12 cellular contexts compared by ENCODE assay signal in genomic region chr19:51002542-51003311, GRCh38. TPM values are rescaled to one million over a fixed set of nuclear protein-coding genes. Genes with fewer than 3 reads are reported as not detected.
A peak's percentile ranks its signal among the peaks of the same experiment; 100 is the strongest.
DNase-seq lines count a peak whose midpoint lies in the region; ATAC-seq and TF ChIP-seq lines count a peak whose summit lies in the region.
"Had no signal": no experiment of that assay in that cellular context is flagged by ENCODE, and none has a peak within 500 bp of the region (broad histone marks: within the 10 kb centered on the region; RNA-seq: fewer than 3 reads in every experiment).

No MANE protein-coding gene starts in this region.

- no peak overlapping the region for H3K4me3 Mint-ChIP-seq in activated naive CD4-positive, alpha-beta T cell treated with anti-CD3 and anti-CD28 coated beads for 36 hours
- no peak overlapping the region for H3K4me3 Mint-ChIP-seq in stimulated activated naive B cell treated with anti-CD40 and anti-IgM and Interleukin-4, amounts not matched to agents 10 μg/mL and 1 μg/mL and 100 μg/mL, for 72 hours

- H3K4me1 ChIP-seq in NT2/D1 (ENCODE audit: insufficient read depth, insufficient read length), result peaks cover 6% of the 10 kb centered on the region
- H3K4me1 ChIP-seq: transverse colon had no signal

- TF ChIP-seq CTCF in fibroblast of mammary gland (conservative IDR thresholded peaks at IDR 0.05; ENCODE audit: control insufficient read depth, insufficient read depth, low read depth, low read length), result no peak

- DNase-seq in activated naive CD4-positive, alpha-beta T cell treated with anti-CD3 and anti-CD28 coated beads for 36 hours, result peak; percentile 42
- no peak for DNase-seq in activated naive CD4-positive, alpha-beta T cell treated with anti-CD3 and anti-CD28 coated beads, Interleukin-2, amount 50 U/mL, for 16 hours
- DNase-seq in NT2/D1 (ENCODE audit: low read depth, low spot score) (peak; percentile 75), fibroblast of mammary gland (ENCODE audit: low read depth) (peak; percentile 47), cerebellum (ENCODE audit: low spot score) (no peak)
- no peak for DNase-seq in stimulated activated naive B cell treated with anti-CD40 and anti-IgM and Interleukin-4, amounts not matched to agents 10 μg/mL and 1 μg/mL and 100 μg/mL, for 72 hours
- DNase-seq: DMS79, NCI-H1694 treated with DMSO at 0.1 percent for 48 hours, transverse colon had no signal

- H3K4me1 Mint-ChIP-seq in activated naive CD4-positive, alpha-beta T cell treated with anti-CD3 and anti-CD28 coated beads for 36 hours (ENCODE audit: low read depth), result no peaks in the 10 kb centered on the region
- H3K4me1 Mint-ChIP-seq in stimulated activated naive B cell treated with anti-CD40 and anti-IgM and Interleukin-4, amounts not matched to agents 10 μg/mL and 1 μg/mL and 100 μg/mL, for 72 hours, result peaks cover 2 to 5% of the 10 kb centered on the region in 2 donors

- H3K9ac ChIP-seq in NT2/D1 (ENCODE audit: insufficient read length, low read depth), result peak overlapping the region; percentile 81

- H3K4me3 ChIP-seq in NT2/D1 (ENCODE audit: insufficient read length, low read depth) (peak overlapping the region; percentile 72), fibroblast of mammary gland (ENCODE audit: control insufficient read depth, low read depth, low read length) (no peak overlapping the region)
- H3K4me3 ChIP-seq: transverse colon had no signal

- no peaks in the 10 kb centered on the region for H3K27me3 ChIP-seq in NT2/D1 (ENCODE audit: insufficient read depth, insufficient read length)

- H3K9me3 Mint-ChIP-seq in activated naive CD4-positive, alpha-beta T cell treated with anti-CD3 and anti-CD28 coated beads for 36 hours, result no peaks in the 10 kb centered on the region
- H3K9me3 Mint-ChIP-seq in stimulated activated naive B cell treated with anti-CD40 and anti-IgM and Interleukin-4, amounts not matched to agents 10 μg/mL and 1 μg/mL and 100 μg/mL, for 72 hours, result peaks cover 0 to 1% of the 10 kb centered on the region in 2 donors

- no peaks in the 10 kb centered on the region for H3K9me3 ChIP-seq in NT2/D1 (ENCODE audit: insufficient read depth, low read length)
- H3K9me3 ChIP-seq: transverse colon had no signal

- H3K27ac Mint-ChIP-seq in activated naive CD4-positive, alpha-beta T cell treated with anti-CD3 and anti-CD28 coated beads for 36 hours, result no peak overlapping the region
- H3K27ac Mint-ChIP-seq in stimulated activated naive B cell treated with anti-CD40 and anti-IgM and Interleukin-4, amounts not matched to agents 10 μg/mL and 1 μg/mL and 100 μg/mL, for 72 hours, result no peak overlapping the region

- H3K36me3 Mint-ChIP-seq in activated naive CD4-positive, alpha-beta T cell treated with anti-CD3 and anti-CD28 coated beads for 36 hours (ENCODE audit: low read depth), result no peaks in the 10 kb centered on the region
- no peaks in the 10 kb centered on the region for H3K36me3 Mint-ChIP-seq in stimulated activated naive B cell treated with anti-CD40 and anti-IgM and Interleukin-4, amounts not matched to agents 10 μg/mL and 1 μg/mL and 100 μg/mL, for 72 hours

- no peaks in the 10 kb centered on the region for H3K36me3 ChIP-seq in NT2/D1 (ENCODE audit: insufficient read depth, insufficient read length, low read length)
- H3K36me3 ChIP-seq: transverse colon had no signal

- CTCF ChIA-PET in activated naive CD4-positive, alpha-beta T cell treated with anti-CD3 and anti-CD28 coated beads for 36 hours (lab: Charles Lee), result no interaction called here

- intact Hi-C loops in activated naive CD4-positive, alpha-beta T cell treated with anti-CD3 and anti-CD28 coated beads for 36 hours (cut with micrococcal nuclease), result no loop called here

- peak; percentile 31 to 42 for ATAC-seq in stimulated activated naive B cell treated with anti-CD40 and anti-IgM and Interleukin-4, amounts not matched to agents 10 μg/mL and 1 μg/mL and 100 μg/mL, for 72 hours (replicated peaks)
- ATAC-seq in GM21576 (IDR thresholded peaks at IDR 0.05; ENCODE audit: unreplicated experiment), result no peak
- ATAC-seq in HG03354 (IDR thresholded peaks at IDR 0.05; ENCODE audit: poor library complexity, severe bottlenecking, unreplicated experiment), result no peak

- peaks cover 43% of the 10 kb centered on the region for H3K27me3 Mint-ChIP-seq in activated naive CD4-positive, alpha-beta T cell treated with anti-CD3 and anti-CD28 coated beads for 36 hours (ENCODE audit: low read depth)
- peaks cover 60 to 61% of the 10 kb centered on the region in 2 donors for H3K27me3 Mint-ChIP-seq in stimulated activated naive B cell treated with anti-CD40 and anti-IgM and Interleukin-4, amounts not matched to agents 10 μg/mL and 1 μg/mL and 100 μg/mL, for 72 hours

RNA-seq across cellular contexts. Expression of gene KLK8, which starts 1.3 kb away (rescaled TPM):
- not detected for total RNA-seq in activated naive CD4-positive, alpha-beta T cell treated with anti-CD3 and anti-CD28 coated beads for 36 hours
- total RNA-seq in cerebellum, result not detected
- total RNA-seq: H4, transverse colon had no signal

RNA-seq across cellular contexts. Expression of gene KLK10, which starts 16.8 kb away (rescaled TPM):
- not detected for total RNA-seq in activated naive CD4-positive, alpha-beta T cell treated with anti-CD3 and anti-CD28 coated beads for 36 hours
- total RNA-seq in cerebellum, result 1.3 TPM
- total RNA-seq: H4 had no signal

RNA-seq across cellular contexts. Expression of gene KLK7, which starts 19.0 kb away (rescaled TPM):
- not detected for total RNA-seq in activated naive CD4-positive, alpha-beta T cell treated with anti-CD3 and anti-CD28 coated beads for 36 hours
- not detected for total RNA-seq in cerebellum
- total RNA-seq: H4, transverse colon had no signal

RNA-seq across cellular contexts. Expression of gene KLK11, which starts 23.7 kb away (rescaled TPM):
- total RNA-seq in activated naive CD4-positive, alpha-beta T cell treated with anti-CD3 and anti-CD28 coated beads for 36 hours, result not detected
- not detected for total RNA-seq in cerebellum
- total RNA-seq: H4 had no signal

RNA-seq across cellular contexts. Expression of gene KLK12, which starts 32.1 kb away (rescaled TPM):
- not detected for total RNA-seq in activated naive CD4-positive, alpha-beta T cell treated with anti-CD3 and anti-CD28 coated beads for 36 hours
- total RNA-seq in cerebellum, result not detected
- total RNA-seq: H4 had no signal

Comparison
In these comparisons a context has a peak if more than half of its experiments do, and no peak if none do; other contexts are left out.
1. DNase-seq: peak in activated naive CD4-positive, alpha-beta T cell treated with anti-CD3 and anti-CD28 coated beads for 36 hours (single experiment), NT2/D1 (single experiment) and fibroblast of mammary gland (single experiment); none in activated naive CD4-positive, alpha-beta T cell treated with anti-CD3 and anti-CD28 coated beads, Interleukin-2, amount 50 U/mL, for 16 hours (single experiment), stimulated activated naive B cell treated with anti-CD40 and anti-IgM and Interleukin-4, amounts not matched to agents 10 μg/mL and 1 μg/mL and 100 μg/mL, for 72 hours (single experiment) and cerebellum (single experiment).
2. ATAC-seq: peak in stimulated activated naive B cell treated with anti-CD40 and anti-IgM and Interleukin-4, amounts not matched to agents 10 μg/mL and 1 μg/mL and 100 μg/mL, for 72 hours (2 of 2); none in GM21576 (single experiment) and HG03354 (single experiment).